ENCODE assay signal across 8 cellular contexts in the genomic region with DNA sequence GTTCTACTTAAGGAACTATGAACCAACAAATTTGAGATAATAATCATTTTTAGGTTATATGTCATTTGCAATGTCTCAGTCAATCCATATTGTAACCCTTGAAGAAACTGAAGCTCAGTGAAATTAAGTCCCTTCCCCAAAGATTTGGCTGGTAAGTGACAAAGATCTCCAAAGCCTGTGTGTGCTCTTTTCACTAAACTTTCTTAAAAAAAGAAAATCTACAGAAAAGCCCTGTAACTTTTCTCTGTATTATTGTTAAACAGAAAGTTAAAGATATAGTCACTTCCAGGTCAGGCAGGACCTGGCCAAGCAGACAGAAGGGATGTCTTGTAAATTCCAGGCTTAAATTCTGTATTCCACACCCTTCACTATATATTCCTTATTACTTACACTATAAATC. TPM values are rescaled to one million over a fixed set of nuclear protein-coding genes. Genes with fewer than 3 reads are reported as not detected.
DNase-seq lines count a peak whose midpoint lies in the region; ATAC-seq and TF ChIP-seq lines count a peak whose summit lies in the region.

No MANE protein-coding gene starts in this region.

- no peaks in the 10 kb centered on the region for H3K9me3 Mint-ChIP-seq in CD8-positive, alpha-beta memory T cell
- H3K9me3 Mint-ChIP-seq in H9 = no peaks in the 10 kb centered on the region

- peak overlapping the region; percentile 90 to 98 (median 96) for H3K27ac Mint-ChIP-seq in CD8-positive, alpha-beta memory T cell
- H3K27ac Mint-ChIP-seq in H9 = no peak overlapping the region

- peaks cover 14% of the 10 kb centered on the region for H3K23me2 ChIP-seq in H9 (ENCODE audit: insufficient read length, low read depth, low read length, poor library complexity, severe bottlenecking)

- H3K23ac ChIP-seq in H9 (ENCODE audit: insufficient read length, low read depth, low read length) = no peak overlapping the region

- no peak for TF ChIP-seq POLR2A in esophagus squamous epithelium (IDR thresholded peaks at IDR 0.05)

- ATAC-seq in RWPE2 (ENCODE audit: low read depth) (no peak), HG02840 (IDR thresholded peaks at IDR 0.05; ENCODE audit: low FRiP score, unreplicated experiment) (no peak), GM18519 (IDR thresholded peaks at IDR 0.05; ENCODE audit: low FRiP score, unreplicated experiment) (no peak)

- H3K4ac ChIP-seq in H9 (ENCODE audit: low read depth, low read length) = no peak overlapping the region

- H2BK120ac ChIP-seq in H9 (ENCODE audit: low read depth, low read length, poor library complexity, severe bottlenecking) = no peak overlapping the region

- no peak overlapping the region for H4K5ac ChIP-seq in H9 (ENCODE audit: insufficient read length, low read depth, low read length)

- no peak overlapping the region for H2BK12ac ChIP-seq in H9 (ENCODE audit: insufficient read length, low read depth, low read length)

- no peak overlapping the region for H2BK15ac ChIP-seq in H9 (ENCODE audit: low read depth, low read length)

- DNase-seq in CD8-positive, alpha-beta memory T cell = no peak
- DNase-seq in RWPE2 (ENCODE audit: low spot score) (no peak), esophagus squamous epithelium (lab: John Stamatoyannopoulos, UW) (no peak), NCI-H1048 (lab: John Stamatoyannopoulos, UW) (no peak), H9 (no peak)

- H3K36me3 ChIP-seq in CD8-positive, alpha-beta memory T cell (ENCODE audit: insufficient read depth, low read length) = no peaks in the 10 kb centered on the region
- no peaks in the 10 kb centered on the region for H3K36me3 ChIP-seq in RWPE2 (ENCODE audit: low read depth)
- H3K36me3 ChIP-seq in esophagus squamous epithelium = no peaks in the 10 kb centered on the region
- no peaks in the 10 kb centered on the region for H3K36me3 ChIP-seq in rectal smooth muscle tissue (ENCODE audit: control insufficient read depth, insufficient read depth, low read length)

- H3K56ac ChIP-seq in H9 (ENCODE audit: insufficient read length, low read depth, low read length) = no peak overlapping the region

- H3K79me2 ChIP-seq in H9 (ENCODE audit: insufficient read depth, low read length) = no peaks in the 10 kb centered on the region

- CTCF ChIA-PET in CD8-positive, alpha-beta memory T cell (lab: Charles Lee) = interaction anchor here (0.8 to 3.1 kb wide), 4 partner anchors 22 to 110 kb away, joined by 3 to 26 read pairs (median 12); partner anchors contain the start of genes NUDT17 and RBM8A

- peaks cover 58% of the 10 kb centered on the region for H3K4me1 ChIP-seq in CD8-positive, alpha-beta memory T cell (ENCODE audit: insufficient read depth, low read length)
- H3K4me1 ChIP-seq in RWPE2 (ENCODE audit: insufficient read depth, poor library complexity, severe bottlenecking) = peaks cover 6% of the 10 kb centered on the region
- peaks cover 6 to 82% (median 32%) of the 10 kb centered on the region in 3 donors for H3K4me1 ChIP-seq in esophagus squamous epithelium
- H3K4me1 ChIP-seq in rectal smooth muscle tissue (ENCODE audit: control insufficient read depth, insufficient read depth, low read length) = peaks cover 26% of the 10 kb centered on the region
- H3K4me1 ChIP-seq in H9 (ENCODE audit: insufficient read depth, low read length) = no peaks in the 10 kb centered on the region; the same call in 1 of the 2 replicates

- H3K9me3 ChIP-seq in CD8-positive, alpha-beta memory T cell (ENCODE audit: low read length) = no peaks in the 10 kb centered on the region
- H3K9me3 ChIP-seq in RWPE2 (ENCODE audit: severe bottlenecking) = no peaks in the 10 kb centered on the region
- H3K9me3 ChIP-seq in esophagus squamous epithelium = no peaks in the 10 kb centered on the region
- H3K9me3 ChIP-seq in H9 (ENCODE audit: control insufficient read depth, low read depth, low read length) = no peaks in the 10 kb centered on the region

- no peak overlapping the region for H2AFZ ChIP-seq in H9 (ENCODE audit: low read length)

- no peak overlapping the region for H3T11ph ChIP-seq in H9 (ENCODE audit: low read length)

- H3K27me3 ChIP-seq in CD8-positive, alpha-beta memory T cell (ENCODE audit: insufficient read depth, low read length, poor library complexity, severe bottlenecking) = no peaks in the 10 kb centered on the region
- H3K27me3 ChIP-seq in RWPE2 (ENCODE audit: insufficient read depth, poor library complexity, severe bottlenecking) = no peaks in the 10 kb centered on the region
- H3K27me3 ChIP-seq in esophagus squamous epithelium = peaks cover 0 to 5% (median 0%) of the 10 kb centered on the region in 4 donors
- no peaks in the 10 kb centered on the region for H3K27me3 ChIP-seq in rectal smooth muscle tissue (ENCODE audit: control insufficient read depth, insufficient read depth, low read length)
- H3K27me3 ChIP-seq in H9 (ENCODE audit: insufficient read depth, low read length) = peaks cover 21% of the 10 kb centered on the region; the same call in 1 of the 2 replicates

- H4K91ac ChIP-seq in H9 (ENCODE audit: insufficient read length, low read depth, low read length) = no peak overlapping the region

- POLR2A ChIA-PET in CD8-positive, alpha-beta memory T cell (lab: Charles Lee) = interaction anchor here (1.4 to 7.1 kb wide), 2 partner anchors 8 to 29 kb away, joined by 3 to 87 read pairs; partner anchors contain the start of genes ANKRD34A, POLR3GL and RBM8A

- intact Hi-C loops in esophagus squamous epithelium (cut with DNase I) = no loop called here

- no peak overlapping the region for H2BK20ac ChIP-seq in H9 (ENCODE audit: low read depth, low read length, poor library complexity, severe bottlenecking)

- H2AK5ac ChIP-seq in H9 (ENCODE audit: insufficient read length, low read length) = no peak overlapping the region

- H3K4me1 Mint-ChIP-seq in CD8-positive, alpha-beta memory T cell = peaks cover 74 to 77% (median 76%) of the 10 kb centered on the region in 3 donors
- peaks cover 22% of the 10 kb centered on the region in 2 experiments for H3K4me1 Mint-ChIP-seq in H9

- peak overlapping the region; percentile 76 for H3K27ac ChIP-seq in CD8-positive, alpha-beta memory T cell (ENCODE audit: low read depth, low read length)
- H3K27ac ChIP-seq in RWPE2 (ENCODE audit: poor library complexity, severe bottlenecking) = peak overlapping the region; percentile 65
- peak overlapping the region; percentile 87 to 100 (median 95) for H3K27ac ChIP-seq in esophagus squamous epithelium
- H3K27ac ChIP-seq in rectal smooth muscle tissue (ENCODE audit: low read depth, low read length) = peak overlapping the region; percentile 98
- H3K27ac ChIP-seq in H9 (ENCODE audit: insufficient read length, low read depth, low read length) = no peak overlapping the region

- peak overlapping the region; percentile 83 to 98 (median 92) for H3K4me3 Mint-ChIP-seq in CD8-positive, alpha-beta memory T cell
- peak overlapping the region in 1 of 2 experiments; percentile 82; a peak in 4 of 5 replicates for H3K4me3 Mint-ChIP-seq in H9

- TF ChIP-seq CTCF in RWPE2 (IDR thresholded peaks at IDR 0.05; ENCODE audit: poor library complexity, severe bottlenecking) = no peak
- no peak for TF ChIP-seq CTCF in esophagus squamous epithelium (IDR thresholded peaks at IDR 0.05)
- TF ChIP-seq CTCF in H9 (conservative IDR thresholded peaks at IDR 0.05) = no peak

- no peak overlapping the region for H3K4me2 ChIP-seq in H9 (ENCODE audit: insufficient read depth, insufficient read length, low read length)

- no peak overlapping the region for H3K14ac ChIP-seq in H9 (ENCODE audit: insufficient read depth, low read length)

- H3K27me3 Mint-ChIP-seq in CD8-positive, alpha-beta memory T cell = peaks cover 0 to 3% of the 10 kb centered on the region in 2 donors
- H3K27me3 Mint-ChIP-seq in H9 (ENCODE audit: low read depth) = peaks cover 54% of the 10 kb centered on the region

- H4K8ac ChIP-seq in H9 (replicated peaks; ENCODE audit: insufficient read length, low read depth, low read length) = no peak overlapping the region

- H4K20me1 ChIP-seq in H9 (ENCODE audit: control insufficient read depth, insufficient read depth, insufficient read length) = no peaks in the 10 kb centered on the region

- H2BK5ac ChIP-seq in H9 (ENCODE audit: insufficient read length, low read length) = no peak overlapping the region

- H3K18ac ChIP-seq in H9 (ENCODE audit: insufficient read length, low read depth, low read length) = no peak overlapping the region

- H3K9ac ChIP-seq in rectal smooth muscle tissue (ENCODE audit: low read length) (no peak overlapping the region), H9 (ENCODE audit: extremely low read depth, insufficient read length, low read length) (no peak overlapping the region)

- H3K79me1 ChIP-seq in H9 (ENCODE audit: insufficient read depth, low read depth, low read length, poor library complexity, severe bottlenecking) = no peaks in the 10 kb centered on the region

- peak overlapping the region; percentile 94 for H3K4me3 ChIP-seq in CD8-positive, alpha-beta memory T cell (ENCODE audit: low read length)
- H3K4me3 ChIP-seq in RWPE2 (ENCODE audit: severe bottlenecking) (peak overlapping the region; percentile 47), esophagus squamous epithelium (peak overlapping the region in 3 of 4 donors; percentile 61 to 98 (median 69)), rectal smooth muscle tissue (ENCODE audit: low read length) (peak overlapping the region; percentile 81)

- peaks cover 0 to 29% (median 4%) of the 10 kb centered on the region in 3 donors for H3K36me3 Mint-ChIP-seq in CD8-positive, alpha-beta memory T cell
- H3K36me3 Mint-ChIP-seq in H9 (ENCODE audit: insufficient read depth in 1 of 3, low read depth in 3 of 3) = no peaks in the 10 kb centered on the region

RNA-seq across cellular contexts. Expression of gene LIX1L, which starts 1.5 kb away (rescaled TPM):
- 10 to 100 TPM; 41.8 to 42.6 TPM for total RNA-seq in CD8-positive, alpha-beta memory T cell
- polyA plus RNA-seq in CD8-positive, alpha-beta memory T cell = 33.5 TPM
- total RNA-seq in esophagus squamous epithelium = 10 to 100 TPM in 1 of 4 donors, 1 to 10 TPM in 3; 1.9 to 12.2 (median 5.9) TPM
- 5.9 TPM in 2 replicates for total RNA-seq in H9 (2021)

RNA-seq across cellular contexts. Expression of gene ANKRD34A, which starts 8.0 kb away (rescaled TPM):
- 1 to 10 TPM; 6.9 to 8.7 TPM for total RNA-seq in CD8-positive, alpha-beta memory T cell
- polyA plus RNA-seq in CD8-positive, alpha-beta memory T cell = 0.97 TPM
- under 1 TPM; 0.04 to 0.67 (median 0.30) TPM for total RNA-seq in esophagus squamous epithelium
- total RNA-seq in H9 (2021) = 0.20 and 0.39 TPM in 2 replicates

RNA-seq across cellular contexts. Expression of gene POLR3GL, which starts 8.1 kb away (rescaled TPM):
- total RNA-seq in CD8-positive, alpha-beta memory T cell = 10 to 100 TPM; 21.6 to 22.8 TPM
- 103 TPM for polyA plus RNA-seq in CD8-positive, alpha-beta memory T cell
- 10 to 100 TPM in 2 of 4 donors, 1 to 10 TPM in 2; 2.9 to 15.9 (median 9.8) TPM for total RNA-seq in esophagus squamous epithelium
- total RNA-seq in H9 (2021) = 6.0 and 7.9 TPM in 2 replicates

RNA-seq across cellular contexts. Expression of gene RBM8A, which starts 29.1 kb away (rescaled TPM):
- 100 to 1,000 TPM; 387 to 397 TPM for total RNA-seq in CD8-positive, alpha-beta memory T cell
- 192 TPM for polyA plus RNA-seq in CD8-positive, alpha-beta memory T cell
- total RNA-seq in esophagus squamous epithelium = 100 to 1,000 TPM; 155 to 229 (median 200) TPM
- total RNA-seq in H9 (2021) = 298 and 306 TPM in 2 replicates

RNA-seq across cellular contexts. Expression of gene PEX11B, which starts 37.8 kb away (rescaled TPM):
- total RNA-seq in CD8-positive, alpha-beta memory T cell = 10 to 100 TPM; 42.0 to 43.1 TPM
- 46.9 TPM for polyA plus RNA-seq in CD8-positive, alpha-beta memory T cell
- total RNA-seq in esophagus squamous epithelium (10 to 100 TPM; 19.3 to 30.8 (median 25.1) TPM), H9 (2021) (11.2 and 13.7 TPM in 2 replicates)

Comparison
In these comparisons a context has a peak if more than half of its experiments do, and no peak if none do; other contexts are left out.
1. H3K27ac Mint-ChIP-seq: peak in CD8-positive, alpha-beta memory T cell (8 of 8); none in H9 (0 of 3).
2. Peak in every context shown above with its lines, with median percentiles within 50 percentile points of each other: H3K4me3 ChIP-seq.